9 cellular contexts compared by ENCODE assay signal in the genomic region with DNA sequence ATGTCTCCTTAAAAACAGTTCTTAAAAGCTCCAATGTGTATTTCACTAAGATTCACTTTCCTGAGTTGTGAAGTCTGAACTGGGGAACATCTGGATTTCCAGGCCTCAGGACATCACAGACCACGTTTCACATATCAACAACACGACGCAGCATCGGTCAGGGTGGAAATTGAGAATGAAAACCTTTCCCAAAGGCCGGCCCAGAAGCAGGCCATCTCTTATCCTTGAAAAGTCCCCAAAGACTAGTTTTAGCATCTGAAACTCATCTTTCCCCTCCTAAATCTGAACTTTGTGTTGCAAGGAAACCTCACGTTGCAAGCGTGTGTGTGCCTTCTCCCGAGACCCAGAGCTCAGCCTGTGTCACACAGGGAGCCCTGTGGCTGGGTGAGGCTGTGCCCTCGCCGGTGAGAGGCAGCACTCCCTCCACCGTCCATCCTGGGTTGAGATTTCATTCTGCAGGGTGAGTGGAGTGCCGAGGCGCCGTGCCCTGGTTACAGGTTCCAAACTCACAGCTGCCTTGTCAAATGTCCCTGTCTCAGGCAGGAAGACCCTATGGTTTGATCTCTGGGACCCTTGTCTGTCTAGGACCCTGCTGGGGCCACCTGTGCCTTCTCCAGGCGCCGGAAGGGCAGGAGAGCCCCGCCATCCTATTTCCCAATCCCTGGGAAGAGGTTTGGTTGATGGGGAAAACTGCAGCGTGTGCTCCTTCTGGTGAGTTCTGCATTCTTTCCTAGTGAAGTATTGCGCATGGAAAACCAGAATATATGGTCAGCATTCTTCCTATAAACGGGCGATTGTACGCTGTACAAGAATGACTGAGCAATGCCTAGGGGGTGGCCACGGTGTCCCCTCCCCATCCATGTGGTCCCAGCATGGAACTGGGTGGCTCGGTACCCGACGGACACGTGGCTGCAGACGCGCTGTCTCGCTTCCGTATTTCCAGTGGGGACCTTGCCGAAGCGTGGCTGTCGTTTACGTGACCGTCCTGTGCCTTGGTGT.
DNase-seq lines count a peak whose midpoint lies in the region; ATAC-seq and TF ChIP-seq lines count a peak whose summit lies in the region.
"Had no signal": no experiment of that assay in that cellular context is flagged by ENCODE, and none has a peak within 500 bp of the region (broad histone marks: within the 10 kb centered on the region; RNA-seq: fewer than 3 reads in every experiment).

No MANE protein-coding gene starts in this region.

- H3K27ac ChIP-seq in fibroblast of lung (ENCODE audit: insufficient read depth, low read length) = peak overlapping the region; percentile 74
- peak overlapping the region; percentile 78 to 81 for H3K27ac ChIP-seq in mucosa of rectum (ENCODE audit: low read depth in 2 of 2, low read length in 2 of 2)
- peak overlapping the region; percentile 84 for H3K27ac ChIP-seq in urinary bladder (ENCODE audit: low read depth)

- H3K27me3 ChIP-seq in NT2/D1 (ENCODE audit: insufficient read depth, insufficient read length) (no peaks in the 10 kb centered on the region), fibroblast of lung (ENCODE audit: control insufficient read depth, insufficient read depth, low read length) (no peaks in the 10 kb centered on the region), mucosa of rectum (ENCODE audit: control insufficient read depth in 2 of 2, insufficient read depth in 2 of 2, low read length in 2 of 2) (no peaks in the 10 kb centered on the region)

- H2AFZ ChIP-seq in fibroblast of lung (ENCODE audit: low read length) = peak overlapping the region; percentile 11

- H3K79me2 ChIP-seq in fibroblast of lung (ENCODE audit: control insufficient read depth, insufficient read depth, low read length) = no peaks in the 10 kb centered on the region

- H4K20me1 ChIP-seq in fibroblast of lung (ENCODE audit: control insufficient read depth, extremely low read depth, insufficient read depth, low read length) = no peaks in the 10 kb centered on the region

- 38% methylated on average over 36 of the region's 36 CpGs for WGBS in urinary bladder

- H3K9me3 ChIP-seq in NT2/D1 (ENCODE audit: insufficient read depth, low read length) (peaks cover 12% of the 10 kb centered on the region; the same call in 1 of the 2 replicates), fibroblast of lung (ENCODE audit: control insufficient read depth, insufficient read depth, low read depth, low read length) (no peaks in the 10 kb centered on the region), mucosa of rectum (ENCODE audit: control insufficient read depth in 2 of 2, low read length in 2 of 2) (no peaks in the 10 kb centered on the region)

- H3K9ac ChIP-seq in NT2/D1 (ENCODE audit: insufficient read length, low read depth) = peak overlapping the region; percentile 36
- H3K9ac ChIP-seq in fibroblast of lung (ENCODE audit: insufficient read depth, low read length) = peak overlapping the region; percentile 33
- H3K9ac ChIP-seq in mucosa of rectum (ENCODE audit: low read depth in 1 of 2, low read length in 2 of 2) = peak overlapping the region; percentile 28 to 48

- peak overlapping the region; percentile 49 for H3K4me2 ChIP-seq in fibroblast of lung (ENCODE audit: extremely low read depth, insufficient read depth, low read length)

- H3K4me1 ChIP-seq in NT2/D1 (ENCODE audit: insufficient read depth, insufficient read length) = peaks cover 14% of the 10 kb centered on the region
- peaks cover 11% of the 10 kb centered on the region for H3K4me1 ChIP-seq in fibroblast of lung (ENCODE audit: control insufficient read depth, extremely low read depth, insufficient read depth, low read length)
- H3K4me1 ChIP-seq in mucosa of rectum (ENCODE audit: control insufficient read depth in 2 of 2, insufficient read depth in 2 of 2, low read length in 2 of 2) = peaks cover 0 to 3% of the 10 kb centered on the region in 2 donors
- no peaks in the 10 kb centered on the region for H3K4me1 ChIP-seq in urinary bladder (ENCODE audit: insufficient read depth)

- ATAC-seq in GM21390 (IDR thresholded peaks at IDR 0.05; ENCODE audit: unreplicated experiment) = no peak

- H3K36me3 ChIP-seq in NT2/D1 (ENCODE audit: insufficient read depth, insufficient read length, low read length) (no peaks in the 10 kb centered on the region), fibroblast of lung (ENCODE audit: control insufficient read depth, insufficient read depth, low read length) (no peaks in the 10 kb centered on the region), mucosa of rectum (ENCODE audit: control insufficient read depth in 2 of 2, insufficient read depth in 2 of 2, low read length in 2 of 2) (no peaks in the 10 kb centered on the region), urinary bladder (ENCODE audit: insufficient read depth) (no peaks in the 10 kb centered on the region)

- DNase-seq in NT2/D1 (ENCODE audit: low read depth, low spot score) (no peak), fibroblast of lung (ENCODE audit: low read depth in 2 of 2) (peak; percentile 77 to 91), germinal center (ENCODE audit: low spot score) (no peak), SHP77 treated with DMSO at 0.1 percent for 48 hours (lab: John Stamatoyannopoulos, UW) (no peak)
- DNase-seq: GF-D8, NCI-H1694 treated with DMSO at 0.1 percent for 48 hours had no signal

- TF ChIP-seq CTCF in fibroblast of lung (conservative IDR thresholded peaks at IDR 0.05 in 1 of 2, IDR thresholded peaks at IDR 0.05 in 1 of 2; ENCODE audit: low read depth in 1 of 2, low read length in 2 of 2) = no peak

- H3K4me3 ChIP-seq in NT2/D1 (ENCODE audit: insufficient read length, low read depth) (no peak overlapping the region), fibroblast of lung (replicated peaks in 1 of 4; ENCODE audit: control extremely low read depth in 1 of 4, insufficient read depth in 1 of 4, low read depth in 3 of 4, low read length in 4 of 4) (peak overlapping the region in 1 of 4 experiments; percentile 31), mucosa of rectum (ENCODE audit: low read length in 2 of 2) (peak overlapping the region in 1 of 2 donors; percentile 6), urinary bladder (ENCODE audit: low read depth, low read length) (no peak overlapping the region)

Comparison
In these comparisons a context has a peak if more than half of its experiments do, and no peak if none do; other contexts are left out.
1. DNase-seq: peak in fibroblast of lung (2 of 2); none in NT2/D1 (single experiment), germinal center (single experiment) and SHP77 treated with DMSO at 0.1 percent for 48 hours (single experiment).
2. Peak in every context shown above with its lines, with median percentiles within 50 percentile points of each other: H3K9ac ChIP-seq and H3K27ac ChIP-seq.